Comparison of ENCODE assay signal across 28 cellular contexts in the genomic region with DNA sequence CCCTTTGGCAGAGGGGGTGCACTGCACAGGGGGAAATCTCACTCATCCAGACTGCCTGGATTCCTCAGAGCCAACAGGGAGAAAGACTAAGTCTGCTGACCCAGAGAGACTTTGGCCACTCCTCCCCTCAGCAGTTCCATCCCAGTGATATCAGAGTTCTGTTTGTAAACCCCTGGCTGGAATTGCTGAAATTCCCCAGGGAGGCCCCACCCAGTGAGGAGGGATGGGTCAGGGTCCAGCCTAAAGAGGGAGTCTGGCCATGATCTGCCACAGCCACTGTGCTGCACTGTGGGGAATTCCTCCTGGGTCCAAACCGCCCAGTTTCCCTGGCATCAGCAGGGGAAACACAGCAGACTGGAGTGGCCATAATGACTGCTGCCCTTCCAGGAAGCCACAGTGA.
"Had no signal": no experiment of that assay in that cellular context is flagged by ENCODE, and none has a peak within 500 bp of the region (broad histone marks: within the 10 kb centered on the region; RNA-seq: fewer than 3 reads in every experiment).

No MANE protein-coding gene starts in this region.

- H3K4me1 ChIP-seq: gastrocnemius medialis, neural progenitor cell, parathyroid adenoma, right atrium auricular region, testis, tibial artery had no signal

- H3K4me3 ChIP-seq: dorsolateral prefrontal cortex, gastrocnemius medialis, lung, mucosa of descending colon, neural progenitor cell, right atrium auricular region, testis, tibial artery had no signal

- H2AFZ ChIP-seq: neural progenitor cell, parathyroid adenoma had no signal

- H3K4me1 Mint-ChIP-seq: memory B cell, mesothelial cell of epicardium, nephron, neural progenitor cell had no signal

- DNase-seq: dorsolateral prefrontal cortex; effector CD4-positive, alpha-beta T cell; foreskin fibroblast; gastrocnemius medialis; head of caudate nucleus; immature natural killer cell; left colon; mucosa of descending colon; naive B cell; stimulated activated CD4-positive, alpha-beta T cell treated with anti-CD3 and anti-CD28 coated beads, Interleukin-2, amount 100 ng/mL, for 24 hours; stimulated activated CD4-positive, alpha-beta T cell treated with anti-CD3 and anti-CD28 coated beads, Interleukin-4, amount 100 ng/mL, for 24 hours; stimulated activated naive CD8-positive, alpha-beta T cell treated with anti-CD3 and anti-CD28 coated beads, Interleukin-15, Interleukin-2, amounts not matched to agents 100 U/mL and 50 U/mL, for 24 hours; substantia nigra; testis; tibial artery had no signal

- H3K27me3 ChIP-seq: dorsolateral prefrontal cortex, gastrocnemius medialis, neural progenitor cell, right atrium auricular region, testis, tibial artery had no signal

- H3K27me3 Mint-ChIP-seq: progenitor cell of endocrine pancreas had no signal

- H3K4me2 ChIP-seq: neural progenitor cell had no signal

- H3K9ac ChIP-seq: neural progenitor cell, parathyroid adenoma had no signal

- H3K36me3 Mint-ChIP-seq: neural progenitor cell, type B pancreatic cell had no signal

- H3K4me3 Mint-ChIP-seq: immature natural killer cell; memory B cell; mesothelial cell of epicardium; naive B cell; nephron; neural progenitor cell; stimulated activated memory B cell treated with anti-CD40 and anti-IgM and Interleukin-4, amounts not matched to agents 10 μg/mL and 1 μg/mL and 100 μg/mL, for 72 hours; type B pancreatic cell had no signal

- H3K9me3 ChIP-seq: gastrocnemius medialis, testis had no signal

- H3K79me2 ChIP-seq: parathyroid adenoma had no signal

- H3K27ac ChIP-seq: dorsolateral prefrontal cortex, epithelial cell of prostate, gastrocnemius medialis, neural progenitor cell, parathyroid adenoma, right atrium auricular region, testis, tibial artery had no signal

- ATAC-seq: esophagus mucosa; gastrocnemius medialis; left colon; mucosa of descending colon; sciatic nerve; stimulated activated memory B cell treated with anti-CD40 and anti-IgM and Interleukin-4, amounts not matched to agents 10 μg/mL and 1 μg/mL and 100 μg/mL, for 72 hours; stimulated activated naive CD8-positive, alpha-beta T cell treated with anti-CD3 and anti-CD28 coated beads, Interleukin-15, Interleukin-2, amounts not matched to agents 100 U/mL and 50 U/mL, for 24 hours had no signal

- H3K36me3 ChIP-seq: gastrocnemius medialis, neural progenitor cell, right atrium auricular region, tibial artery had no signal

- H3K27ac Mint-ChIP-seq: immature natural killer cell; memory B cell; mesothelial cell of epicardium; naive B cell; nephron; neural progenitor cell; progenitor cell of endocrine pancreas; stimulated activated memory B cell treated with anti-CD40 and anti-IgM and Interleukin-4, amounts not matched to agents 10 μg/mL and 1 μg/mL and 100 μg/mL, for 72 hours; type B pancreatic cell had no signal
